ENCODE assay signal across 10 cellular contexts in genomic region chr14:97459180-97459579, GRCh38.
DNase-seq lines count a peak whose midpoint lies in the region; ATAC-seq and TF ChIP-seq lines count a peak whose summit lies in the region.
"Had no signal": no experiment of that assay in that cellular context is flagged by ENCODE, and none has a peak within 500 bp of the region (broad histone marks: within the 10 kb centered on the region; RNA-seq: fewer than 3 reads in every experiment).

No MANE protein-coding gene starts in this region.

- CTCF ChIA-PET in activated B cell treated with CpG ODN at 0.5 μM for 24 hours (lab: Charles Lee), result no interaction called here

- peaks cover 32% of the 10 kb centered on the region for H3K27me3 ChIP-seq in iPS-18a (ENCODE audit: control insufficient read depth, insufficient read depth, low read length)
- H3K27me3 ChIP-seq: SJSA1 had no signal

- H3K9me3 Mint-ChIP-seq in activated CD4-positive, alpha-beta T cell treated with anti-CD3 and anti-CD28 coated beads, Interleukin-2, amount 10 ng/mL, durations not matched to agents 24 days and 14 days, result peaks cover 18% of the 10 kb centered on the region
- peaks cover 5% of the 10 kb centered on the region for H3K9me3 Mint-ChIP-seq in activated B cell treated with CpG ODN at 0.5 μM for 24 hours
- peaks cover 24% of the 10 kb centered on the region for H3K9me3 Mint-ChIP-seq in stimulated activated naive CD8-positive, alpha-beta T cell treated with anti-CD3 and anti-CD28 coated beads, Interleukin-15, Interleukin-2, amounts not matched to agents 100 ng/mL and 50 ng/mL, for 24 hours

- peak overlapping the region; percentile 94 for H3K4me3 Mint-ChIP-seq in activated CD4-positive, alpha-beta T cell treated with anti-CD3 and anti-CD28 coated beads, Interleukin-2, amount 10 ng/mL, durations not matched to agents 24 days and 14 days
- H3K4me3 Mint-ChIP-seq in activated B cell treated with CpG ODN at 0.5 μM for 24 hours, result peak overlapping the region; percentile 62
- peak overlapping the region; percentile 83 for H3K4me3 Mint-ChIP-seq in stimulated activated naive CD8-positive, alpha-beta T cell treated with anti-CD3 and anti-CD28 coated beads, Interleukin-15, Interleukin-2, amounts not matched to agents 100 ng/mL and 50 ng/mL, for 24 hours

- intact Hi-C loops in activated CD4-positive, alpha-beta T cell treated with anti-CD3 and anti-CD28 coated beads, Interleukin-2, amount 10 ng/mL, durations not matched to agents 24 days and 14 days (cut with micrococcal nuclease), result loop anchor here (2.0 to 5.0 kb wide), 8 partner anchors 143 to 1953 kb away; partner anchors contain the start of gene BCL11B
- intact Hi-C loops in activated B cell treated with CpG ODN at 0.5 μM for 24 hours (cut with micrococcal nuclease), result no loop called here

- H3K4me1 ChIP-seq in iPS-18a (ENCODE audit: control insufficient read depth, low read depth, low read length), result peaks cover 15% of the 10 kb centered on the region
- H3K4me1 ChIP-seq: SJSA1 had no signal

- no peak for TF ChIP-seq CTCF in activated B cell treated with CpG ODN at 0.5 μM for 24 hours (IDR thresholded peaks at IDR 0.05)

- H3K36me3 ChIP-seq in iPS-18a (ENCODE audit: control insufficient read depth, low read depth, low read length), result no peaks in the 10 kb centered on the region
- H3K36me3 ChIP-seq: SJSA1 had no signal

- peak overlapping the region; percentile 54 for H3K4me3 ChIP-seq in iPS-18a (ENCODE audit: low read length)
- H3K4me3 ChIP-seq: SJSA1 had no signal

- no peak overlapping the region for H3K9ac ChIP-seq in iPS-18a (ENCODE audit: low read length)

- peak overlapping the region; percentile 99 for H3K27ac Mint-ChIP-seq in activated CD4-positive, alpha-beta T cell treated with anti-CD3 and anti-CD28 coated beads, Interleukin-2, amount 10 ng/mL, durations not matched to agents 24 days and 14 days
- no peak overlapping the region for H3K27ac Mint-ChIP-seq in activated B cell treated with CpG ODN at 0.5 μM for 24 hours
- H3K27ac Mint-ChIP-seq in stimulated activated naive CD8-positive, alpha-beta T cell treated with anti-CD3 and anti-CD28 coated beads, Interleukin-15, Interleukin-2, amounts not matched to agents 100 ng/mL and 50 ng/mL, for 24 hours, result peak overlapping the region; percentile 98

- POLR2A ChIA-PET in activated B cell treated with CpG ODN at 0.5 μM for 24 hours (lab: Charles Lee), result no interaction called here

- H3K27me3 Mint-ChIP-seq in activated CD4-positive, alpha-beta T cell treated with anti-CD3 and anti-CD28 coated beads, Interleukin-2, amount 10 ng/mL, durations not matched to agents 24 days and 14 days, result no peaks in the 10 kb centered on the region
- H3K27me3 Mint-ChIP-seq in activated B cell treated with CpG ODN at 0.5 μM for 24 hours, result peaks cover 3% of the 10 kb centered on the region
- H3K27me3 Mint-ChIP-seq in stimulated activated naive CD8-positive, alpha-beta T cell treated with anti-CD3 and anti-CD28 coated beads, Interleukin-15, Interleukin-2, amounts not matched to agents 100 ng/mL and 50 ng/mL, for 24 hours, result no peaks in the 10 kb centered on the region

- peaks cover 3% of the 10 kb centered on the region for H3K9me3 ChIP-seq in iPS-18a (ENCODE audit: control insufficient read depth, low read depth, low read length)
- H3K9me3 ChIP-seq: SJSA1 had no signal

- H3K27ac ChIP-seq in iPS-18a (ENCODE audit: low read length), result no peak overlapping the region
- H3K27ac ChIP-seq: SJSA1 had no signal

- peaks cover 53% of the 10 kb centered on the region for H3K36me3 Mint-ChIP-seq in activated CD4-positive, alpha-beta T cell treated with anti-CD3 and anti-CD28 coated beads, Interleukin-2, amount 10 ng/mL, durations not matched to agents 24 days and 14 days (ENCODE audit: low read depth)
- H3K36me3 Mint-ChIP-seq in activated B cell treated with CpG ODN at 0.5 μM for 24 hours (ENCODE audit: low read depth), result no peaks in the 10 kb centered on the region
- H3K36me3 Mint-ChIP-seq in stimulated activated naive CD8-positive, alpha-beta T cell treated with anti-CD3 and anti-CD28 coated beads, Interleukin-15, Interleukin-2, amounts not matched to agents 100 ng/mL and 50 ng/mL, for 24 hours (ENCODE audit: low read depth), result peaks cover 46% of the 10 kb centered on the region

- DNase-seq in activated CD4-positive, alpha-beta T cell treated with anti-CD3 and anti-CD28 coated beads, Interleukin-2, amount 10 ng/mL, durations not matched to agents 24 days and 14 days, result peak; percentile 81
- no peak for DNase-seq in activated CD4-positive, alpha-beta T cell treated with anti-CD3 and anti-CD28 coated beads for 1 hour
- no peak for DNase-seq in activated B cell treated with CpG ODN at 0.5 μM for 24 hours
- no peak for DNase-seq in activated CD4-positive, alpha-beta T cell treated with anti-CD3 and anti-CD28 coated beads for 48 hours
- DNase-seq: NCI-H1092 had no signal

- ATAC-seq in activated B cell treated with CpG ODN at 0.5 μM for 24 hours (ENCODE audit: low read depth) (no peak), GM18867 (IDR thresholded peaks at IDR 0.05; ENCODE audit: unreplicated experiment) (no peak), HG03135 (IDR thresholded peaks at IDR 0.05; ENCODE audit: unreplicated experiment) (no peak)

- H3K4me1 Mint-ChIP-seq in activated CD4-positive, alpha-beta T cell treated with anti-CD3 and anti-CD28 coated beads, Interleukin-2, amount 10 ng/mL, durations not matched to agents 24 days and 14 days, result peaks cover 56% of the 10 kb centered on the region
- H3K4me1 Mint-ChIP-seq in activated B cell treated with CpG ODN at 0.5 μM for 24 hours, result peaks cover 3% of the 10 kb centered on the region
- H3K4me1 Mint-ChIP-seq in stimulated activated naive CD8-positive, alpha-beta T cell treated with anti-CD3 and anti-CD28 coated beads, Interleukin-15, Interleukin-2, amounts not matched to agents 100 ng/mL and 50 ng/mL, for 24 hours (ENCODE audit: low read depth), result peaks cover 53% of the 10 kb centered on the region
